ENCODE assay signal across 21 cellular contexts in the genomic region with DNA sequence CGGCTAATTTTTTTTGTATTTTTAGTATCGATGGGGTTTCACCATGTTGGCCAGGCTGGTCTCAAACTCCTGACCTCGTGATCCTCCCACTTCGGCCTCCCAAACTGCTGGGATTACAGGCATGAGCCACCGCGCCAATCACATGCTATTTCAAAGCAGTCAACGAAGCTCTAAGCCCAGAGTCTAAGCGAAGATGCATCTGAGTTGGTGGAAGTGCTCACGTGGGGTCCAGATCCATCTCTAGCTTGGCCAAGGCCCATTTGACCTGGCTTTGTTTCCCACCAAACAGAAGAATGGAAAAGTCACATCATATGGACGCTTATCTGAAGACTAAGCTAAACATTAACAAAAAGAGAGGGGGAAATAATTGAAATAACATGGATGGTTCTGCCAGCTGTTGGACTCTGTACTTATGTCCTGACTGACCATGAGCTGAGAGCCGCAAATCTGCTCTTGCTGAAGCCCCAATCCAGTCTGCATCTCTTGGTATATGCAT. TPM values are rescaled to one million over a fixed set of nuclear protein-coding genes. Genes with fewer than 3 reads are reported as not detected.
DNase-seq lines count a peak whose midpoint lies in the region; ATAC-seq and TF ChIP-seq lines count a peak whose summit lies in the region.
"Had no signal": no experiment of that assay in that cellular context is flagged by ENCODE, and none has a peak within 500 bp of the region (broad histone marks: within the 10 kb centered on the region; RNA-seq: fewer than 3 reads in every experiment).

No MANE protein-coding gene starts in this region.

- H3K36me3 ChIP-seq in Panc1 (ENCODE audit: control insufficient read depth, insufficient read depth, low read length) (no peaks in the 10 kb centered on the region), right lobe of liver (no peaks in the 10 kb centered on the region), upper lobe of left lung (no peaks in the 10 kb centered on the region)

- in situ Hi-C loops in Panc1 (cut with HindIII; ENCODE audit: low pct_unique_long_range_greater_than_20kb, low sequenced_read_pairs), result no loop called here

- CTCF ChIA-PET in Panc1 (lab: Charles Lee), result no interaction called here

- DNase-seq in activated naive CD8-positive, alpha-beta T cell treated with anti-CD3 and anti-CD28 coated beads, Interleukin-2, amount 50 U/mL, for 24 hours, result no peak
- no peak for DNase-seq in activated naive CD8-positive, alpha-beta T cell treated with anti-CD3 and anti-CD28 coated beads for 36 hours
- DNase-seq in Panc1 (ENCODE audit: low read depth, low spot score) (no peak), right lobe of liver (peak in 1 of 3 donors; percentile 68), type B pancreatic cell (ENCODE audit: extremely low spot score, unreplicated experiment) (no peak), upper lobe of left lung (no peak)
- no peak for DNase-seq in stimulated activated naive CD4-positive, alpha-beta T cell (lab: John Stamatoyannopoulos, UW)
- DNase-seq: 8988T; CD8-positive, alpha-beta T cell; DND-41; Karpas-422; NCI-H1417 treated with DMSO at 0.1 percent for 48 hours; NCI-H1930; NCI-H226; NCI-H524; NCI-H82; OCI-M1; SJCRH30 had no signal

- H3K27ac Mint-ChIP-seq in activated naive CD8-positive, alpha-beta T cell treated with anti-CD3 and anti-CD28 coated beads, Interleukin-2, amount 50 U/mL, for 24 hours, result peak overlapping the region; percentile 35
- no peak overlapping the region for H3K27ac Mint-ChIP-seq in activated naive CD8-positive, alpha-beta T cell treated with anti-CD3 and anti-CD28 coated beads for 36 hours
- H3K27ac Mint-ChIP-seq in type B pancreatic cell, result no peak overlapping the region
- H3K27ac Mint-ChIP-seq: CD8-positive, alpha-beta T cell had no signal

- peaks cover 26% of the 10 kb centered on the region for H3K4me1 ChIP-seq in Panc1 (ENCODE audit: control insufficient read depth, insufficient read depth, low read length)
- H3K4me1 ChIP-seq in right lobe of liver, result peaks cover 0 to 18% (median 3%) of the 10 kb centered on the region in 4 donors
- H3K4me1 ChIP-seq in upper lobe of left lung, result peaks cover 14 to 27% (median 16%) of the 10 kb centered on the region in 4 donors

- no peaks in the 10 kb centered on the region for H3K27me3 Mint-ChIP-seq in activated naive CD8-positive, alpha-beta T cell treated with anti-CD3 and anti-CD28 coated beads, Interleukin-2, amount 50 U/mL, for 24 hours
- no peaks in the 10 kb centered on the region for H3K27me3 Mint-ChIP-seq in activated naive CD8-positive, alpha-beta T cell treated with anti-CD3 and anti-CD28 coated beads for 36 hours
- H3K27me3 Mint-ChIP-seq in type B pancreatic cell, result no peaks in the 10 kb centered on the region
- H3K27me3 Mint-ChIP-seq: IgD-negative memory B cell had no signal

- no peak overlapping the region for H3K4me3 Mint-ChIP-seq in activated naive CD8-positive, alpha-beta T cell treated with anti-CD3 and anti-CD28 coated beads, Interleukin-2, amount 50 U/mL, for 24 hours
- H3K4me3 Mint-ChIP-seq in activated naive CD8-positive, alpha-beta T cell treated with anti-CD3 and anti-CD28 coated beads for 36 hours, result no peak overlapping the region
- H3K4me3 Mint-ChIP-seq in type B pancreatic cell, result peak overlapping the region; percentile 29
- H3K4me3 Mint-ChIP-seq: CD8-positive, alpha-beta T cell had no signal

- 61% methylated on average over 11 of the region's 11 CpGs for WGBS in right lobe of liver (ENCODE audit: insufficient coverage, low coverage, low lambda C conversion rate, missing lambda C conversion rate)
- WGBS in upper lobe of left lung, 2 donors, result 95 to 96% methylated on average over 11 of the region's 11 CpGs

- H3K9me3 Mint-ChIP-seq in activated naive CD8-positive, alpha-beta T cell treated with anti-CD3 and anti-CD28 coated beads, Interleukin-2, amount 50 U/mL, for 24 hours, result no peaks in the 10 kb centered on the region
- no peaks in the 10 kb centered on the region for H3K9me3 Mint-ChIP-seq in activated naive CD8-positive, alpha-beta T cell treated with anti-CD3 and anti-CD28 coated beads for 36 hours
- no peaks in the 10 kb centered on the region for H3K9me3 Mint-ChIP-seq in type B pancreatic cell
- H3K9me3 Mint-ChIP-seq: CD8-positive, alpha-beta T cell; IgD-negative memory B cell had no signal

- H3K27me3 ChIP-seq in Panc1 (ENCODE audit: control insufficient read depth, insufficient read depth, low read length) (no peaks in the 10 kb centered on the region), right lobe of liver (no peaks in the 10 kb centered on the region), upper lobe of left lung (no peaks in the 10 kb centered on the region)
- H3K27me3 ChIP-seq: SJCRH30 had no signal

- POLR2A ChIA-PET in Panc1 (lab: Charles Lee), result interaction anchor here (0.7 kb wide), 1 partner anchor 19 kb away, joined by 6 read pairs; no protein-coding TSS in a partner anchor

- BruUV-seq in Panc1 (replicated peaks; lab: Mats Ljungman, UMichigan), result no TSS peak

- TF ChIP-seq CTCF in Panc1 (IDR thresholded peaks at IDR 0.05), result no peak
- TF ChIP-seq CTCF in right lobe of liver (IDR thresholded peaks at IDR 0.05), result no peak
- TF ChIP-seq CTCF in type B pancreatic cell (conservative IDR thresholded peaks at IDR 0.05), result no peak
- no peak for TF ChIP-seq CTCF in upper lobe of left lung (IDR thresholded peaks at IDR 0.05)

- H3K4me3 ChIP-seq in Panc1 (ENCODE audit: low read depth in 2 of 2, low read length in 2 of 2), result no peak overlapping the region
- H3K4me3 ChIP-seq in right lobe of liver, result no peak overlapping the region
- H3K4me3 ChIP-seq in upper lobe of left lung, result no peak overlapping the region
- H3K4me3 ChIP-seq: SJCRH30 had no signal

- intact Hi-C loops in Panc1 (cut with micrococcal nuclease; ENCODE audit: unreplicated experiment) (no loop called here), right lobe of liver (cut with DNase I) (no loop called here)

- H3K36me3 Mint-ChIP-seq in activated naive CD8-positive, alpha-beta T cell treated with anti-CD3 and anti-CD28 coated beads, Interleukin-2, amount 50 U/mL, for 24 hours (ENCODE audit: low read depth), result peaks cover 9% of the 10 kb centered on the region
- peaks cover 2% of the 10 kb centered on the region for H3K36me3 Mint-ChIP-seq in activated naive CD8-positive, alpha-beta T cell treated with anti-CD3 and anti-CD28 coated beads for 36 hours
- H3K36me3 Mint-ChIP-seq in type B pancreatic cell, result no peaks in the 10 kb centered on the region

- H3K27ac ChIP-seq in Panc1 (ENCODE audit: low read length), result peak overlapping the region; percentile 99
- peak overlapping the region; percentile 18 to 42 (median 35) for H3K27ac ChIP-seq in right lobe of liver
- no peak overlapping the region for H3K27ac ChIP-seq in upper lobe of left lung
- H3K27ac ChIP-seq: RWPE1, SJCRH30 had no signal

- ATAC-seq in activated naive CD8-positive, alpha-beta T cell treated with anti-CD3 and anti-CD28 coated beads, Interleukin-2, amount 50 U/mL, for 24 hours, result no peak
- ATAC-seq in Panc1, result no peak
- ATAC-seq in right lobe of liver, result peak in 2 of 4 donors; percentile 26 to 52
- no peak for ATAC-seq in GM18907 (IDR thresholded peaks at IDR 0.05; ENCODE audit: unreplicated experiment)
- ATAC-seq in upper lobe of left lung (ENCODE audit: low FRiP score in 2 of 2), result no peak
- ATAC-seq: CD8-positive, alpha-beta T cell had no signal

- peaks cover 61% of the 10 kb centered on the region for H3K4me1 Mint-ChIP-seq in activated naive CD8-positive, alpha-beta T cell treated with anti-CD3 and anti-CD28 coated beads, Interleukin-2, amount 50 U/mL, for 24 hours
- H3K4me1 Mint-ChIP-seq in activated naive CD8-positive, alpha-beta T cell treated with anti-CD3 and anti-CD28 coated beads for 36 hours, result peaks cover 52% of the 10 kb centered on the region
- H3K4me1 Mint-ChIP-seq in type B pancreatic cell (ENCODE audit: unreplicated experiment), result peaks cover 26% of the 10 kb centered on the region

- TF ChIP-seq EP300 in upper lobe of left lung (IDR thresholded peaks at IDR 0.05), result no peak

- peak; percentile 24 for TF ChIP-seq POLR2A in right lobe of liver (IDR thresholded peaks at IDR 0.05)
- TF ChIP-seq POLR2A in upper lobe of left lung (IDR thresholded peaks at IDR 0.05), result no peak

- no peaks in the 10 kb centered on the region for H3K9me3 ChIP-seq in Panc1 (ENCODE audit: control insufficient read depth, insufficient read depth, low read depth, low read length)
- H3K9me3 ChIP-seq in right lobe of liver, result no peaks in the 10 kb centered on the region
- no peaks in the 10 kb centered on the region for H3K9me3 ChIP-seq in upper lobe of left lung
- H3K9me3 ChIP-seq: SJCRH30 had no signal

RNA-seq across cellular contexts. Expression of a gene that starts 3.8 kb away (rescaled TPM):
- total RNA-seq in activated naive CD8-positive, alpha-beta T cell treated with anti-CD3 and anti-CD28 coated beads for 36 hours, result 100 to 1,000 TPM; 151 to 158 TPM
- total RNA-seq in Panc1 (2021; ENCODE audit: unreplicated experiment), result 305 TPM
- polyA plus RNA-seq in Panc1 (2012; ENCODE audit: insufficient read length), result 194 TPM
- 100 to 1,000 TPM in 2 of 6 experiments, 10 to 100 TPM in 4; 59.0 to 116 (median 90.9) TPM for total RNA-seq in right lobe of liver
- 242 and 335 TPM in 2 replicates for total RNA-seq in type B pancreatic cell (ENCODE audit: low replicate concordance)
- 100 to 1,000 TPM; 138 to 506 (median 219) TPM for total RNA-seq in upper lobe of left lung

Comparison
In these comparisons a context has a peak if more than half of its experiments do, and no peak if none do; other contexts are left out.
1. H3K27ac ChIP-seq: peak in Panc1 (single experiment) and right lobe of liver (3 of 3); none in upper lobe of left lung (0 of 4).